Comparison of ENCODE assay signal across 2 cellular contexts in the genomic region with DNA sequence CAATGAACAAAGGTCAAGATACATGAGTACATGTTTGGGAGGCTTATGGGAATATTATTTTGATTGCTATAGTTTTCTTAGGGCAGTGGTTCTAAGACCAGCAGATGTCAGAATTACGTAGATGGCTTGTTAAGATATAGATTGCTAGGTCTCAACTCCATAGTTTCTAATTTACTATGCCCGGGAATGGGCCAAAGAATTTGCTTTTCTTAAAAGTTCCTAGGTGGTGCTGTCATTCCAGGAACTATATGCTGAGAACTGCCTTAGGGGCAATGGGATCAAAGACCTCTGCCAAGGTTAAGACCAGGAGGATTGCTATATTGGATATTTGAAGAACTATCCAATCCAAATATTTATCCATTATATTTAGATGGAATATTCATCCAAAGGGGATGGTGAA.
TF ChIP-seq lines count a peak whose summit lies in the region.

No MANE protein-coding gene starts in this region.

TF ChIP-seq in GM23338, 12 proteins besides CTCF, POLR2A, EP300 and RAD21:
- TF ChIP-seq, protein P1, sequence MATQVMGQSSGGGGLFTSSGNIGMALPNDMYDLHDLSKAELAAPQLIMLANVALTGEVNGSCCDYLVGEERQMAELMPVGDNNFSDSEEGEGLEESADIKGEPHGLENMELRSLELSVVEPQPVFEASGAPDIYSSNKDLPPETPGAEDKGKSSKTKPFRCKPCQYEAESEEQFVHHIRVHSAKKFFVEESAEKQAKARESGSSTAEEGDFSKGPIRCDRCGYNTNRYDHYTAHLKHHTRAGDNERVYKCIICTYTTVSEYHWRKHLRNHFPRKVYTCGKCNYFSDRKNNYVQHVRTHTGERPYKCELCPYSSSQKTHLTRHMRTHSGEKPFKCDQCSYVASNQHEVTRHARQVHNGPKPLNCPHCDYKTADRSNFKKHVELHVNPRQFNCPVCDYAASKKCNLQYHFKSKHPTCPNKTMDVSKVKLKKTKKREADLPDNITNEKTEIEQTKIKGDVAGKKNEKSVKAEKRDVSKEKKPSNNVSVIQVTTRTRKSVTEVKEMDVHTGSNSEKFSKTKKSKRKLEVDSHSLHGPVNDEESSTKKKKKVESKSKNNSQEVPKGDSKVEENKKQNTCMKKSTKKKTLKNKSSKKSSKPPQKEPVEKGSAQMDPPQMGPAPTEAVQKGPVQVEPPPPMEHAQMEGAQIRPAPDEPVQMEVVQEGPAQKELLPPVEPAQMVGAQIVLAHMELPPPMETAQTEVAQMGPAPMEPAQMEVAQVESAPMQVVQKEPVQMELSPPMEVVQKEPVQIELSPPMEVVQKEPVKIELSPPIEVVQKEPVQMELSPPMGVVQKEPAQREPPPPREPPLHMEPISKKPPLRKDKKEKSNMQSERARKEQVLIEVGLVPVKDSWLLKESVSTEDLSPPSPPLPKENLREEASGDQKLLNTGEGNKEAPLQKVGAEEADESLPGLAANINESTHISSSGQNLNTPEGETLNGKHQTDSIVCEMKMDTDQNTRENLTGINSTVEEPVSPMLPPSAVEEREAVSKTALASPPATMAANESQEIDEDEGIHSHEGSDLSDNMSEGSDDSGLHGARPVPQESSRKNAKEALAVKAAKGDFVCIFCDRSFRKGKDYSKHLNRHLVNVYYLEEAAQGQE (IDR thresholded peaks at IDR 0.05; ENCODE audit: unreplicated experiment): no peak
- no peak for TF ChIP-seq CREB1 (CRISPR knock-in tag; IDR thresholded peaks at IDR 0.05; ENCODE audit: low read depth)
- TF ChIP-seq, protein P2, sequence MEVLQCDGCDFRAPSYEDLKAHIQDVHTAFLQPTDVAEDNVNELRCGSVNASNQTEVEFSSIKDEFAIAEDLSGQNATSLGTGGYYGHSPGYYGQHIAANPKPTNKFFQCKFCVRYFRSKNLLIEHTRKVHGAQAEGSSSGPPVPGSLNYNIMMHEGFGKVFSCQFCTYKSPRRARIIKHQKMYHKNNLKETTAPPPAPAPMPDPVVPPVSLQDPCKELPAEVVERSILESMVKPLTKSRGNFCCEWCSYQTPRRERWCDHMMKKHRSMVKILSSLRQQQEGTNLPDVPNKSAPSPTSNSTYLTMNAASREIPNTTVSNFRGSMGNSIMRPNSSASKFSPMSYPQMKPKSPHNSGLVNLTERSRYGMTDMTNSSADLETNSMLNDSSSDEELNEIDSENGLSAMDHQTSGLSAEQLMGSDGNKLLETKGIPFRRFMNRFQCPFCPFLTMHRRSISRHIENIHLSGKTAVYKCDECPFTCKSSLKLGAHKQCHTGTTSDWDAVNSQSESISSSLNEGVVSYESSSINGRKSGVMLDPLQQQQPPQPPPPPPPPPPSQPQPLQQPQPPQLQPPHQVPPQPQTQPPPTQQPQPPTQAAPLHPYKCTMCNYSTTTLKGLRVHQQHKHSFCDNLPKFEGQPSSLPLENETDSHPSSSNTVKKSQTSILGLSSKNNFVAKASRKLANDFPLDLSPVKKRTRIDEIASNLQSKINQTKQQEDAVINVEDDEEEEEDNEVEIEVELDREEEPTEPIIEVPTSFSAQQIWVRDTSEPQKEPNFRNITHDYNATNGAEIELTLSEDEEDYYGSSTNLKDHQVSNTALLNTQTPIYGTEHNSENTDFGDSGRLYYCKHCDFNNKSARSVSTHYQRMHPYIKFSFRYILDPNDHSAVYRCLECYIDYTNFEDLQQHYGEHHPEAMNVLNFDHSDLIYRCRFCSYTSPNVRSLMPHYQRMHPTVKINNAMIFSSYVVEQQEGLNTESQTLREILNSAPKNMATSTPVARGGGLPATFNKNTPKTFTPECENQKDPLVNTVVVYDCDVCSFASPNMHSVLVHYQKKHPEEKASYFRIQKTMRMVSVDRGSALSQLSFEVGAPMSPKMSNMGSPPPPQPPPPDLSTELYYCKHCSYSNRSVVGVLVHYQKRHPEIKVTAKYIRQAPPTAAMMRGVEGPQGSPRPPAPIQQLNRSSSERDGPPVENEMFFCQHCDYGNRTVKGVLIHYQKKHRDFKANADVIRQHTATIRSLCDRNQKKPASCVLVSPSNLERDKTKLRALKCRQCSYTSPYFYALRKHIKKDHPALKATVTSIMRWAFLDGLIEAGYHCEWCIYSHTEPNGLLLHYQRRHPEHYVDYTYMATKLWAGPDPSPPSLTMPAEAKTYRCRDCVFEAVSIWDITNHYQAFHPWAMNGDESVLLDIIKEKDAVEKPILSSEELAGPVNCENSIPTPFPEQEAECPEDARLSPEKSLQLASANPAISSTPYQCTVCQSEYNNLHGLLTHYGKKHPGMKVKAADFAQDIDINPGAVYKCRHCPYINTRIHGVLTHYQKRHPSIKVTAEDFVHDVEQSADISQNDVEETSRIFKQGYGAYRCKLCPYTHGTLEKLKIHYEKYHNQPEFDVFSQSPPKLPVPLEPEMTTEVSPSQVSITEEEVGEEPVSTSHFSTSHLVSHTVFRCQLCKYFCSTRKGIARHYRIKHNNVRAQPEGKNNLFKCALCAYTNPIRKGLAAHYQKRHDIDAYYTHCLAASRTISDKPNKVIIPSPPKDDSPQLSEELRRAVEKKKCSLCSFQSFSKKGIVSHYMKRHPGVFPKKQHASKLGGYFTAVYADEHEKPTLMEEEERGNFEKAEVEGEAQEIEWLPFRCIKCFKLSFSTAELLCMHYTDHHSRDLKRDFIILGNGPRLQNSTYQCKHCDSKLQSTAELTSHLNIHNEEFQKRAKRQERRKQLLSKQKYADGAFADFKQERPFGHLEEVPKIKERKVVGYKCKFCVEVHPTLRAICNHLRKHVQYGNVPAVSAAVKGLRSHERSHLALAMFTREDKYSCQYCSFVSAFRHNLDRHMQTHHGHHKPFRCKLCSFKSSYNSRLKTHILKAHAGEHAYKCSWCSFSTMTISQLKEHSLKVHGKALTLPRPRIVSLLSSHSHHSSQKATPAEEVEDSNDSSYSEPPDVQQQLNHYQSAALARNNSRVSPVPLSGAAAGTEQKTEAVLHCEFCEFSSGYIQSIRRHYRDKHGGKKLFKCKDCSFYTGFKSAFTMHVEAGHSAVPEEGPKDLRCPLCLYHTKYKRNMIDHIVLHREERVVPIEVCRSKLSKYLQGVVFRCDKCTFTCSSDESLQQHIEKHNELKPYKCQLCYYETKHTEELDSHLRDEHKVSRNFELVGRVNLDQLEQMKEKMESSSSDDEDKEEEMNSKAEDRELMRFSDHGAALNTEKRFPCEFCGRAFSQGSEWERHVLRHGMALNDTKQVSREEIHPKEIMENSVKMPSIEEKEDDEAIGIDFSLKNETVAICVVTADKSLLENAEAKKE (CRISPR knock-in tag; IDR thresholded peaks at IDR 0.05): no peak
- TF ChIP-seq STAT1 (IDR thresholded peaks at IDR 0.05; ENCODE audit: unreplicated experiment): no peak
- no peak for TF ChIP-seq POLR2AphosphoS5 (IDR thresholded peaks at IDR 0.05; ENCODE audit: low read depth)
- TF ChIP-seq ZNF114 (CRISPR knock-in tag; IDR thresholded peaks at IDR 0.05): no peak

TF ChIP-seq in WTC11, 78 proteins besides CTCF, POLR2A, EP300 and RAD21 (continued from another document):
- TF ChIP-seq, protein P3, sequence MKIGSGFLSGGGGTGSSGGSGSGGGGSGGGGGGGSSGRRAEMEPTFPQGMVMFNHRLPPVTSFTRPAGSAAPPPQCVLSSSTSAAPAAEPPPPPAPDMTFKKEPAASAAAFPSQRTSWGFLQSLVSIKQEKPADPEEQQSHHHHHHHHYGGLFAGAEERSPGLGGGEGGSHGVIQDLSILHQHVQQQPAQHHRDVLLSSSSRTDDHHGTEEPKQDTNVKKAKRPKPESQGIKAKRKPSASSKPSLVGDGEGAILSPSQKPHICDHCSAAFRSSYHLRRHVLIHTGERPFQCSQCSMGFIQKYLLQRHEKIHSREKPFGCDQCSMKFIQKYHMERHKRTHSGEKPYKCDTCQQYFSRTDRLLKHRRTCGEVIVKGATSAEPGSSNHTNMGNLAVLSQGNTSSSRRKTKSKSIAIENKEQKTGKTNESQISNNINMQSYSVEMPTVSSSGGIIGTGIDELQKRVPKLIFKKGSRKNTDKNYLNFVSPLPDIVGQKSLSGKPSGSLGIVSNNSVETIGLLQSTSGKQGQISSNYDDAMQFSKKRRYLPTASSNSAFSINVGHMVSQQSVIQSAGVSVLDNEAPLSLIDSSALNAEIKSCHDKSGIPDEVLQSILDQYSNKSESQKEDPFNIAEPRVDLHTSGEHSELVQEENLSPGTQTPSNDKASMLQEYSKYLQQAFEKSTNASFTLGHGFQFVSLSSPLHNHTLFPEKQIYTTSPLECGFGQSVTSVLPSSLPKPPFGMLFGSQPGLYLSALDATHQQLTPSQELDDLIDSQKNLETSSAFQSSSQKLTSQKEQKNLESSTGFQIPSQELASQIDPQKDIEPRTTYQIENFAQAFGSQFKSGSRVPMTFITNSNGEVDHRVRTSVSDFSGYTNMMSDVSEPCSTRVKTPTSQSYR (CRISPR knock-in tag; IDR thresholded peaks at IDR 0.05): no peak
